ENCODE assay signal across 1 cellular context in genomic region chr15:62495670-62496328, GRCh38.
TF ChIP-seq lines count a peak whose summit lies in the region.

No MANE protein-coding gene starts in this region.

TF ChIP-seq in WTC11, 78 proteins besides CTCF, POLR2A, EP300 and RAD21 (continued from another document):
- TF ChIP-seq, protein P1, sequence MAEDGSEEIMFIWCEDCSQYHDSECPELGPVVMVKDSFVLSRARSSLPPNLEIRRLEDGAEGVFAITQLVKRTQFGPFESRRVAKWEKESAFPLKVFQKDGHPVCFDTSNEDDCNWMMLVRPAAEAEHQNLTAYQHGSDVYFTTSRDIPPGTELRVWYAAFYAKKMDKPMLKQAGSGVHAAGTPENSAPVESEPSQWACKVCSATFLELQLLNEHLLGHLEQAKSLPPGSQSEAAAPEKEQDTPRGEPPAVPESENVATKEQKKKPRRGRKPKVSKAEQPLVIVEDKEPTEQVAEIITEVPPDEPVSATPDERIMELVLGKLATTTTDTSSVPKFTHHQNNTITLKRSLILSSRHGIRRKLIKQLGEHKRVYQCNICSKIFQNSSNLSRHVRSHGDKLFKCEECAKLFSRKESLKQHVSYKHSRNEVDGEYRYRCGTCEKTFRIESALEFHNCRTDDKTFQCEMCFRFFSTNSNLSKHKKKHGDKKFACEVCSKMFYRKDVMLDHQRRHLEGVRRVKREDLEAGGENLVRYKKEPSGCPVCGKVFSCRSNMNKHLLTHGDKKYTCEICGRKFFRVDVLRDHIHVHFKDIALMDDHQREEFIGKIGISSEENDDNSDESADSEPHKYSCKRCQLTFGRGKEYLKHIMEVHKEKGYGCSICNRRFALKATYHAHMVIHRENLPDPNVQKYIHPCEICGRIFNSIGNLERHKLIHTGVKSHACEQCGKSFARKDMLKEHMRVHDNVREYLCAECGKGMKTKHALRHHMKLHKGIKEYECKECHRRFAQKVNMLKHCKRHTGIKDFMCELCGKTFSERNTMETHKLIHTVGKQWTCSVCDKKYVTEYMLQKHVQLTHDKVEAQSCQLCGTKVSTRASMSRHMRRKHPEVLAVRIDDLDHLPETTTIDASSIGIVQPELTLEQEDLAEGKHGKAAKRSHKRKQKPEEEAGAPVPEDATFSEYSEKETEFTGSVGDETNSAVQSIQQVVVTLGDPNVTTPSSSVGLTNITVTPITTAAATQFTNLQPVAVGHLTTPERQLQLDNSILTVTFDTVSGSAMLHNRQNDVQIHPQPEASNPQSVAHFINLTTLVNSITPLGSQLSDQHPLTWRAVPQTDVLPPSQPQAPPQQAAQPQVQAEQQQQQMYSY (CRISPR knock-in tag; IDR thresholded peaks at IDR 0.05) = no peak
- TF ChIP-seq, protein P2, sequence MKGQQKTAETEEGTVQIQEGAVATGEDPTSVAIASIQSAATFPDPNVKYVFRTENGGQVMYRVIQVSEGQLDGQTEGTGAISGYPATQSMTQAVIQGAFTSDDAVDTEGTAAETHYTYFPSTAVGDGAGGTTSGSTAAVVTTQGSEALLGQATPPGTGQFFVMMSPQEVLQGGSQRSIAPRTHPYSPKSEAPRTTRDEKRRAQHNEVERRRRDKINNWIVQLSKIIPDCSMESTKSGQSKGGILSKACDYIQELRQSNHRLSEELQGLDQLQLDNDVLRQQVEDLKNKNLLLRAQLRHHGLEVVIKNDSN (CRISPR knock-in tag; IDR thresholded peaks at IDR 0.05) = no peak
- TF ChIP-seq ZNF317 (CRISPR knock-in tag; IDR thresholded peaks at IDR 0.05; ENCODE audit: borderline replicate concordance, low read depth) = no peak
TF ChIP-seq in WTC11: peak in this region for 0.
